In genomic region chr6:158839796-158840195, GRCh38 we compare ENCODE assay signal across 26 cellular contexts.
"Had no signal": no experiment of that assay in that cellular context is flagged by ENCODE, and none has a peak within 500 bp of the region (broad histone marks: within the 10 kb centered on the region; RNA-seq: fewer than 3 reads in every experiment).

No MANE protein-coding gene starts in this region.

- H3K27ac ChIP-seq: ascending aorta, body of pancreas, KMS-11, RWPE1, SJCRH30 had no signal

- H3K27ac Mint-ChIP-seq: activated B cell treated with CpG ODN at 0.5 μM for 24 hours; activated CD4-positive, alpha-beta memory T cell treated with anti-CD3 and anti-CD28 coated beads for 36 hours; activated CD4-positive, alpha-beta T cell treated with anti-CD3 and anti-CD28 coated beads, Interleukin-2, amount 10 ng/mL, durations not matched to agents 7 days and 5 days; activated naive CD4-positive, alpha-beta T cell treated with anti-CD3 and anti-CD28 coated beads, Interleukin-2, amount 50 U/mL, for 24 hours; activated T-cell treated with anti-CD3 and anti-CD28 coated beads, Interleukin-2, amount 50 U/mL, for 72 hours had no signal

- H3K27me3 ChIP-seq: ascending aorta, body of pancreas, SJCRH30 had no signal

- H3K4me3 ChIP-seq: ascending aorta, body of pancreas, SJCRH30 had no signal

- H3K27me3 Mint-ChIP-seq: activated B cell treated with CpG ODN at 0.5 μM for 24 hours; activated CD4-positive, alpha-beta memory T cell treated with anti-CD3 and anti-CD28 coated beads for 36 hours; activated naive CD4-positive, alpha-beta T cell treated with anti-CD3 and anti-CD28 coated beads, Interleukin-2, amount 50 U/mL, for 24 hours had no signal

- H3K4me3 Mint-ChIP-seq: activated B cell treated with CpG ODN at 0.5 μM for 24 hours; activated CD4-positive, alpha-beta memory T cell treated with anti-CD3 and anti-CD28 coated beads for 36 hours; activated CD4-positive, alpha-beta T cell treated with anti-CD3 and anti-CD28 coated beads, Interleukin-2, amount 10 ng/mL, durations not matched to agents 7 days and 5 days; activated naive CD4-positive, alpha-beta T cell treated with anti-CD3 and anti-CD28 coated beads, Interleukin-2, amount 50 U/mL, for 24 hours; activated T-cell treated with anti-CD3 and anti-CD28 coated beads, Interleukin-2, amount 50 U/mL, for 72 hours; T-cell had no signal

- DNase-seq: activated B cell treated with CpG ODN at 0.5 μM for 24 hours; activated CD4-positive, alpha-beta memory T cell treated with anti-CD3 and anti-CD28 coated beads for 36 hours; activated CD4-positive, alpha-beta T cell treated with anti-CD3 and anti-CD28 coated beads, Interleukin-2, amount 10 ng/mL, durations not matched to agents 7 days and 5 days; activated CD8-positive, alpha-beta memory T cell treated with anti-CD3 and anti-CD28 coated beads, Interleukin-2, amount 50 U/mL, for 4 hours; activated naive CD4-positive, alpha-beta T cell; activated T-cell treated with anti-CD3 and anti-CD28 coated beads, Interleukin-2, amount 50 U/mL, for 72 hours; amniotic stem cell; body of pancreas; central memory CD4-positive, alpha-beta T cell; NCI-H1105 treated with DMSO at 0.1 percent for 48 hours; NCI-H1436 treated with DMSO at 0.1 percent for 48 hours; NCI-H187; NCI-H2081; NCI-H510A treated with DMSO at 0.1 percent for 48 hours; NCI-H69; NK-92 treated with Interleukin-12 subunit alpha and Interleukin-12 subunit beta, amount 100 ng/mL, for 24 hours; OCI-M1; Right ventricle myocardium superior; SJCRH30; T-cell; T-helper 2 cell; T1000 had no signal

- H3K9me3 ChIP-seq: ascending aorta, body of pancreas, SJCRH30 had no signal

- H3K4me1 Mint-ChIP-seq: activated naive CD4-positive, alpha-beta T cell treated with anti-CD3 and anti-CD28 coated beads, Interleukin-2, amount 50 U/mL, for 24 hours had no signal

- H3K4me1 ChIP-seq: ascending aorta had no signal

- H3K4me2 ChIP-seq: KMS-11 had no signal

- H3K36me3 ChIP-seq: ascending aorta, SJCRH30 had no signal

- H3K9me3 Mint-ChIP-seq: activated B cell treated with CpG ODN at 0.5 μM for 24 hours had no signal

- H3K9ac ChIP-seq: KMS-11 had no signal
